2 cellular contexts compared by ENCODE assay signal in genomic region chr1:227901239-227901905, GRCh38.
A peak's percentile ranks its signal among the peaks of the same experiment; 100 is the strongest.
TF ChIP-seq lines count a peak whose summit lies in the region.

No MANE protein-coding gene starts in this region.

TF ChIP-seq in K562, 482 proteins besides CTCF, POLR2A, EP300 and RAD21:
- TF ChIP-seq NFRKB (IDR thresholded peaks at IDR 0.05; ENCODE audit: low read depth) = no peak
- peak in 1 of 2 experiments; percentile 23; a peak in 1 of 4 replicates for TF ChIP-seq KDM1A (IDR thresholded peaks at IDR 0.05)
- TF ChIP-seq FOXA1 (IDR thresholded peaks at IDR 0.05; ENCODE audit: borderline replicate concordance) = no peak
- no peak for TF ChIP-seq CUX1 (CRISPR knock-in tag; IDR thresholded peaks at IDR 0.05)
- no peak for TF ChIP-seq ZNF778 (CRISPR knock-in tag; IDR thresholded peaks at IDR 0.05)
- TF ChIP-seq RBM25 (IDR thresholded peaks at IDR 0.05; ENCODE audit: low read depth, low read length, severe bottlenecking) = no peak
- no peak for TF ChIP-seq NFIC (IDR thresholded peaks at IDR 0.05)
- TF ChIP-seq ZBED1 (IDR thresholded peaks at IDR 0.05) = no peak
- TF ChIP-seq CTCFL (IDR thresholded peaks at IDR 0.05; ENCODE audit: borderline replicate concordance, insufficient read depth, low read depth, low read length, poor library complexity, severe bottlenecking) = no peak
- peak; percentile 97 for TF ChIP-seq ZFP36 (IDR thresholded peaks at IDR 0.05; ENCODE audit: low read depth, low read length, partially characterized antibody)
- no peak for TF ChIP-seq DPF2 (IDR thresholded peaks at IDR 0.05)
- no peak for TF ChIP-seq PPARD (CRISPR knock-in tag; IDR thresholded peaks at IDR 0.05)
- TF ChIP-seq ELF2 (CRISPR knock-in tag; IDR thresholded peaks at IDR 0.05) = no peak
- no peak for TF ChIP-seq HNRNPL (IDR thresholded peaks at IDR 0.05; ENCODE audit: low read depth, low read length)
- peak; percentile 10 for TF ChIP-seq MAX (CRISPR knock-in tag; IDR thresholded peaks at IDR 0.05)
- TF ChIP-seq GTF3C2 (IDR thresholded peaks at IDR 0.05; ENCODE audit: borderline replicate concordance, extremely low read depth, insufficient read length) = peak; percentile 28

TF ChIP-seq in SK-N-SH, 30 proteins besides CTCF, POLR2A, EP300 and RAD21:
- no peak for TF ChIP-seq MXI1 (IDR thresholded peaks at IDR 0.05; ENCODE audit: low read depth, low read length)
- no peak for TF ChIP-seq ZBTB33 (IDR thresholded peaks at IDR 0.05; ENCODE audit: borderline replicate concordance, low read depth)
- TF ChIP-seq ELF1 (IDR thresholded peaks at IDR 0.05) = no peak
- no peak for TF ChIP-seq PBX3 (IDR thresholded peaks at IDR 0.05)
- no peak for TF ChIP-seq USF2 (IDR thresholded peaks at IDR 0.05; ENCODE audit: borderline replicate concordance, low read depth, low read length)
- TF ChIP-seq SMC3 (IDR thresholded peaks at IDR 0.05; ENCODE audit: low read depth, low read length) = no peak
- no peak for TF ChIP-seq MAX (IDR thresholded peaks at IDR 0.05; ENCODE audit: low read depth)
- TF ChIP-seq TCF12 (IDR thresholded peaks at IDR 0.05) = no peak
- no peak for TF ChIP-seq YY1 (IDR thresholded peaks at IDR 0.05; ENCODE audit: low read depth)
- no peak for TF ChIP-seq SIN3A (IDR thresholded peaks at IDR 0.05; ENCODE audit: borderline replicate concordance, low read depth, low read length)
- no peak for TF ChIP-seq EZH2phosphoT487 (IDR thresholded peaks at IDR 0.05; ENCODE audit: borderline replicate concordance, low read depth)
- TF ChIP-seq RFX5 (IDR thresholded peaks at IDR 0.05; ENCODE audit: low read length) = no peak
- no peak for TF ChIP-seq CHD2 (IDR thresholded peaks at IDR 0.05; ENCODE audit: low read length, partially characterized antibody)
- TF ChIP-seq TAF1 (IDR thresholded peaks at IDR 0.05; ENCODE audit: borderline replicate concordance, low read depth, low read length) = no peak
